ENCODE assay signal across 1 cellular context in genomic region chr9:124618476-124618875, GRCh38.
TF ChIP-seq lines count a peak whose summit lies in the region.

No MANE protein-coding gene starts in this region.

TF ChIP-seq in HepG2, 621 proteins besides CTCF, POLR2A, EP300 and RAD21 (continued from another document):
- TF ChIP-seq DMTF1 (CRISPR knock-in tag; IDR thresholded peaks at IDR 0.05) = no peak
- TF ChIP-seq PAWR (CRISPR knock-in tag; IDR thresholded peaks at IDR 0.05; ENCODE audit: borderline replicate concordance) = no peak
- no peak for TF ChIP-seq IKZF4 (CRISPR knock-in tag; IDR thresholded peaks at IDR 0.05; ENCODE audit: borderline replicate concordance, low read depth, not compliant biosample characterization)
- no peak for TF ChIP-seq NFIB (CRISPR knock-in tag; IDR thresholded peaks at IDR 0.05; ENCODE audit: borderline replicate concordance)
- TF ChIP-seq ZNF781 (CRISPR knock-in tag; IDR thresholded peaks at IDR 0.05; ENCODE audit: borderline replicate concordance, not compliant biosample characterization) = no peak
- no peak for TF ChIP-seq ZNF383 (CRISPR knock-in tag; IDR thresholded peaks at IDR 0.05; ENCODE audit: borderline replicate concordance)
- no peak for TF ChIP-seq ZNF180 (CRISPR knock-in tag; IDR thresholded peaks at IDR 0.05; ENCODE audit: borderline replicate concordance, low read depth)
- no peak for TF ChIP-seq ZNF619 (CRISPR knock-in tag; IDR thresholded peaks at IDR 0.05)
- TF ChIP-seq MAFK (conservative IDR thresholded peaks at IDR 0.05 in 1 of 2, IDR thresholded peaks at IDR 0.05 in 1 of 2; ENCODE audit: low read length in 2 of 2) = no peak
- no peak for TF ChIP-seq TFDP2 (CRISPR knock-in tag; IDR thresholded peaks at IDR 0.05)
- no peak for TF ChIP-seq ZNF234 (CRISPR knock-in tag; conservative IDR thresholded peaks at IDR 0.05)
- TF ChIP-seq ZNF17 (CRISPR knock-in tag; IDR thresholded peaks at IDR 0.05) = no peak
- no peak for TF ChIP-seq FOXK2 (IDR thresholded peaks at IDR 0.05)
- no peak for TF ChIP-seq ZNF614 (CRISPR knock-in tag; IDR thresholded peaks at IDR 0.05; ENCODE audit: borderline replicate concordance)
- TF ChIP-seq ZNF850 (CRISPR knock-in tag; conservative IDR thresholded peaks at IDR 0.05) = no peak
- no peak for TF ChIP-seq MIER3 (CRISPR knock-in tag; IDR thresholded peaks at IDR 0.05; ENCODE audit: borderline replicate concordance)
- no peak for TF ChIP-seq ZBTB7B (CRISPR knock-in tag; IDR thresholded peaks at IDR 0.05)
- no peak for TF ChIP-seq ATM (IDR thresholded peaks at IDR 0.05; ENCODE audit: borderline replicate concordance)
